Comparison of ENCODE assay signal across 1 cellular context in the genomic region with DNA sequence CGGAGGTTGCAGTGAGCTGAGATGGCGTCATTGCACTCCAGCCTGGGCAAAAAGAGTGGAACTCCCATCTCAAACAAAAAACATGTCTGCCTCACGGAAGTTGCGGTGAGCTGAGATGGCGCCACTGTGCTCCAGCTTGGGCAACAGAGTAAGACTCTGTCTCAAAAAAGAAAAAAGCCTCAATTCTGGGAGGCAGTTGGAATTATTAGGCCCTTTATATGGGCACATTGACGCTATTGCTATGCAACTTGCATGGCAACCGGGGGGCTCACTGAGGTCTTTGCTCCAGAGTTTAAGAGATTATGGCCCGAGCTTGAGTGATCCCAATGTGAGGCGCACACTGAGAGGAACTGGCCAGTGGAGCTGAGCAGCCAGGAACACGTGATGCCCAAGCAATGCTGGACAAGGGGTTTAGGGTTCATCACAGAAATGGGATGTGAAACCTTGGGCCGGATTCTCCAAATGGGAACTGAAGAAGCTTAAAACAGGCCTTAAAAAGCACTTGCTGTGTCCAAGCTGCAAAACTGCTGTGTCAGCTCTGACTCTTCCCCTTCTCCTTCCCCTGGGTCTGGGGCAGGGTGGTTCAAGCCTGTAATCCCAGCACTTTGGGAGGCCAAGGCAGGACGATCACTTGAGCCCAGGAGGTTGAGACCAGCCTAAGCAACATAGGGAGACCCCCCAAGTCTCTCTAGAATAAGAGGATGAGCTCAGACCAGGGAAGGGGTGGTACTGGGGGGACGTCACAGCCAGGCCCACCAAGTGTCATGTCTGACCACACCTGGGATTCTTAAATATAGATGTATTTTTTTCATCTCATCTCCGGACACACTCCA.
TF ChIP-seq lines count a peak whose summit lies in the region.

No MANE protein-coding gene starts in this region.

TF ChIP-seq in HepG2, 621 proteins besides CTCF, POLR2A, EP300 and RAD21 (continued from another document and continues in another):
- TF ChIP-seq ZBTB4 (CRISPR knock-in tag; IDR thresholded peaks at IDR 0.05; ENCODE audit: borderline replicate concordance): peak; percentile 89
- TF ChIP-seq AHDC1 (CRISPR knock-in tag; IDR thresholded peaks at IDR 0.05; ENCODE audit: borderline replicate concordance): 0 out of 2 replicates have a peak, but pooled peaks have one; percentile 31
- TF ChIP-seq, protein P1, sequence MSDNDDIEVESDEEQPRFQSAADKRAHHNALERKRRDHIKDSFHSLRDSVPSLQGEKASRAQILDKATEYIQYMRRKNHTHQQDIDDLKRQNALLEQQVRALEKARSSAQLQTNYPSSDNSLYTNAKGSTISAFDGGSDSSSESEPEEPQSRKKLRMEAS (IDR thresholded peaks at IDR 0.05): peak; percentile 19
- 0 out of 2 replicates have a peak, but pooled peaks have one; percentile 27 for TF ChIP-seq ZBTB7B (CRISPR knock-in tag; IDR thresholded peaks at IDR 0.05)
- no peak; the same call in 1 of the 2 replicates for TF ChIP-seq PHF21A (CRISPR knock-in tag; IDR thresholded peaks at IDR 0.05)
- TF ChIP-seq SRSF4 (IDR thresholded peaks at IDR 0.05; ENCODE audit: low read depth, low read length, poor library complexity, severe bottlenecking): peak; percentile 73
- TF ChIP-seq YEATS2 (CRISPR knock-in tag; IDR thresholded peaks at IDR 0.05; ENCODE audit: borderline replicate concordance): peak; percentile 15; the same call in 1 of the 2 replicates
- TF ChIP-seq ZNF160 (CRISPR knock-in tag; IDR thresholded peaks at IDR 0.05): no peak
- TF ChIP-seq YY1 (IDR thresholded peaks at IDR 0.05; ENCODE audit: insufficient read depth, insufficient replicate concordance, low read depth, low read length): peak; percentile 76
- peak; percentile 76; the same call in 1 of the 2 replicates for TF ChIP-seq CBX5 (CRISPR knock-in tag; IDR thresholded peaks at IDR 0.05; ENCODE audit: borderline replicate concordance)
- 0 out of 2 replicates have a peak, but pooled peaks have one; percentile 56 for TF ChIP-seq ZNF275 (CRISPR knock-in tag; IDR thresholded peaks at IDR 0.05; ENCODE audit: borderline replicate concordance)
- TF ChIP-seq, protein P2, sequence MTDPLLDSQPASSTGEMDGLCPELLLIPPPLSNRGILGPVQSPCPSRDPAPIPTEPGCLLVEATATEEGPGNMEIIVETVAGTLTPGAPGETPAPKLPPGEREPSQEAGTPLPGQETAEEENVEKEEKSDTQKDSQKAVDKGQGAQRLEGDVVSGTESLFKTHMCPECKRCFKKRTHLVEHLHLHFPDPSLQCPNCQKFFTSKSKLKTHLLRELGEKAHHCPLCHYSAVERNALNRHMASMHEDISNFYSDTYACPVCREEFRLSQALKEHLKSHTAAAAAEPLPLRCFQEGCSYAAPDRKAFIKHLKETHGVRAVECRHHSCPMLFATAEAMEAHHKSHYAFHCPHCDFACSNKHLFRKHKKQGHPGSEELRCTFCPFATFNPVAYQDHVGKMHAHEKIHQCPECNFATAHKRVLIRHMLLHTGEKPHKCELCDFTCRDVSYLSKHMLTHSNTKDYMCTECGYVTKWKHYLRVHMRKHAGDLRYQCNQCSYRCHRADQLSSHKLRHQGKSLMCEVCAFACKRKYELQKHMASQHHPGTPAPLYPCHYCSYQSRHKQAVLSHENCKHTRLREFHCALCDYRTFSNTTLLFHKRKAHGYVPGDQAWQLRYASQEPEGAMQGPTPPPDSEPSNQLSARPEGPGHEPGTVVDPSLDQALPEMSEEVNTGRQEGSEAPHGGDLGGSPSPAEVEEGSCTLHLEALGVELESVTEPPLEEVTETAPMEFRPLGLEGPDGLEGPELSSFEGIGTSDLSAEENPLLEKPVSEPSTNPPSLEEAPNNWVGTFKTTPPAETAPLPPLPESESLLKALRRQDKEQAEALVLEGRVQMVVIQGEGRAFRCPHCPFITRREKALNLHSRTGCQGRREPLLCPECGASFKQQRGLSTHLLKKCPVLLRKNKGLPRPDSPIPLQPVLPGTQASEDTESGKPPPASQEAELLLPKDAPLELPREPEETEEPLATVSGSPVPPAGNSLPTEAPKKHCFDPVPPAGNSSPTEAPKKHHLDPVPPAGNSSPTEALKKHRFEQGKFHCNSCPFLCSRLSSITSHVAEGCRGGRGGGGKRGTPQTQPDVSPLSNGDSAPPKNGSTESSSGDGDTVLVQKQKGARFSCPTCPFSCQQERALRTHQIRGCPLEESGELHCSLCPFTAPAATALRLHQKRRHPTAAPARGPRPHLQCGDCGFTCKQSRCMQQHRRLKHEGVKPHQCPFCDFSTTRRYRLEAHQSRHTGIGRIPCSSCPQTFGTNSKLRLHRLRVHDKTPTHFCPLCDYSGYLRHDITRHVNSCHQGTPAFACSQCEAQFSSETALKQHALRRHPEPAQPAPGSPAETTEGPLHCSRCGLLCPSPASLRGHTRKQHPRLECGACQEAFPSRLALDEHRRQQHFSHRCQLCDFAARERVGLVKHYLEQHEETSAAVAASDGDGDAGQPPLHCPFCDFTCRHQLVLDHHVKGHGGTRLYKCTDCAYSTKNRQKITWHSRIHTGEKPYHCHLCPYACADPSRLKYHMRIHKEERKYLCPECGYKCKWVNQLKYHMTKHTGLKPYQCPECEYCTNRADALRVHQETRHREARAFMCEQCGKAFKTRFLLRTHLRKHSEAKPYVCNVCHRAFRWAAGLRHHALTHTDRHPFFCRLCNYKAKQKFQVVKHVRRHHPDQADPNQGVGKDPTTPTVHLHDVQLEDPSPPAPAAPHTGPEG (CRISPR knock-in tag; IDR thresholded peaks at IDR 0.05): peak; percentile 45; the same call in 1 of the 2 replicates
- TF ChIP-seq ZSCAN31 (CRISPR knock-in tag; IDR thresholded peaks at IDR 0.05; ENCODE audit: low read depth): no peak; the same call in 1 of the 2 replicates
- peak; percentile 1 for TF ChIP-seq ZMYM4 (CRISPR knock-in tag; IDR thresholded peaks at IDR 0.05)
- peak; percentile 24; the same call in 1 of the 2 replicates for TF ChIP-seq ZNF44 (CRISPR knock-in tag; IDR thresholded peaks at IDR 0.05)
- peak; percentile 30; the same call in 1 of the 2 replicates for TF ChIP-seq KLF6 (CRISPR knock-in tag; IDR thresholded peaks at IDR 0.05)
- TF ChIP-seq ZNF891 (CRISPR knock-in tag; IDR thresholded peaks at IDR 0.05): 0 out of 2 replicates have a peak, but pooled peaks have one; percentile 27
- TF ChIP-seq KLF12 (CRISPR knock-in tag; IDR thresholded peaks at IDR 0.05; ENCODE audit: borderline replicate concordance): no peak
- peak; percentile 87; the same call in 1 of the 2 replicates for TF ChIP-seq ZFP41 (CRISPR knock-in tag; IDR thresholded peaks at IDR 0.05; ENCODE audit: borderline replicate concordance)
- TF ChIP-seq CREB1 (IDR thresholded peaks at IDR 0.05): no peak
- peak; percentile 61 for TF ChIP-seq CREB1 (CRISPR knock-in tag; IDR thresholded peaks at IDR 0.05)
- TF ChIP-seq, protein P3, sequence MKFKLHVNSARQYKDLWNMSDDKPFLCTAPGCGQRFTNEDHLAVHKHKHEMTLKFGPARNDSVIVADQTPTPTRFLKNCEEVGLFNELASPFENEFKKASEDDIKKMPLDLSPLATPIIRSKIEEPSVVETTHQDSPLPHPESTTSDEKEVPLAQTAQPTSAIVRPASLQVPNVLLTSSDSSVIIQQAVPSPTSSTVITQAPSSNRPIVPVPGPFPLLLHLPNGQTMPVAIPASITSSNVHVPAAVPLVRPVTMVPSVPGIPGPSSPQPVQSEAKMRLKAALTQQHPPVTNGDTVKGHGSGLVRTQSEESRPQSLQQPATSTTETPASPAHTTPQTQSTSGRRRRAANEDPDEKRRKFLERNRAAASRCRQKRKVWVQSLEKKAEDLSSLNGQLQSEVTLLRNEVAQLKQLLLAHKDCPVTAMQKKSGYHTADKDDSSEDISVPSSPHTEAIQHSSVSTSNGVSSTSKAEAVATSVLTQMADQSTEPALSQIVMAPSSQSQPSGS (CRISPR knock-in tag; IDR thresholded peaks at IDR 0.05): peak; percentile 40; the same call in 1 of the 2 replicates
- TF ChIP-seq ZNF121 (CRISPR knock-in tag; IDR thresholded peaks at IDR 0.05): peak; percentile 74
- peak; percentile 69 for TF ChIP-seq PTBP1 (IDR thresholded peaks at IDR 0.05; ENCODE audit: low read depth, low read length, poor library complexity, severe bottlenecking)
- no peak for TF ChIP-seq ZNF276 (CRISPR knock-in tag; IDR thresholded peaks at IDR 0.05; ENCODE audit: low read depth)
- TF ChIP-seq MAFF (IDR thresholded peaks at IDR 0.05; ENCODE audit: low read depth, low read length): peak; percentile 98
- TF ChIP-seq GABPB1 (CRISPR knock-in tag; IDR thresholded peaks at IDR 0.05): peak; percentile 42
